In the genomic region with DNA sequence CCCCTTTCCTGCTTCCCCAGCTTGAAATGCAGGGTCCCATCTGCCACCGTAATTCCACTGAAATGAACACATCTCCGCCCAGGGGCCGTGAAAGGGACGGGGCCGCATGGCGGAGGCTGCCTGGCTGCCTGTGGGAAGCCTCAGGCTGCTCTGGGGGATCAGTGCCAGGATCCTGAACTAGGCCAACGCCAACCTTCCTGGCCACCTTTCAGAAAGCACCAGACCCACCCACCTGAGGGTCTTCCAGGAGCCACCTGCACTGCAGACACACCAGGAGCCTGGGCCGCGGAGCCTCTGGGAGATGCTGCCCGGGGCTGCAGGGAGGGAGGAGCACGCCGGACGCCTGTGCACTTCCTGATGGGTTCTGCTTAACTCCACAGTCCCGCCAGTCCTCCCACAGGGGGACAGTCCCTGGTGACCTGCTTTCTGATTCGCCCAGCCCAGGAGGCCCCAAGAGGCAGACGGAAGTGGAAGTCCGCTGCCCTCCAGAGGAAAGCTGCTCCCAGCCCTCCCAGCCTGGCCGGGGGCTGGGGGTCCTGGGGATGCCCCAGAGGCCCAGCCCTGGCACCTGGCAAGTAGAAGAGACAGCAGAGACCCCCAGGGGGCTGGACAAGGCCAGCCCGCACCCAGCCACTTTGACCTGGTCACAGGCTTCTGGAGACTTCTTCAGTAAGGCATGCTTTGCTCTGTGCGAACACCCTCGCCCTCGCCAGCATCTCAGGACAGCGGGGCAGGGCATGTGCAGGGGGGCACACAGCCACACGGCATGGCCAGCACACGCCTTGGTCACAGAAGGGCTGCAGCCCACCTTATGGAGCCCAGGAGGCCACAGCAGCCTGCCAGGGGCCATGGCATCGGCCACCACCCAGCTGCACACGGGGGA, we compare ENCODE assay signal across 1 cellular context.
TF ChIP-seq lines count a peak whose summit lies in the region.

A gene with protein sequence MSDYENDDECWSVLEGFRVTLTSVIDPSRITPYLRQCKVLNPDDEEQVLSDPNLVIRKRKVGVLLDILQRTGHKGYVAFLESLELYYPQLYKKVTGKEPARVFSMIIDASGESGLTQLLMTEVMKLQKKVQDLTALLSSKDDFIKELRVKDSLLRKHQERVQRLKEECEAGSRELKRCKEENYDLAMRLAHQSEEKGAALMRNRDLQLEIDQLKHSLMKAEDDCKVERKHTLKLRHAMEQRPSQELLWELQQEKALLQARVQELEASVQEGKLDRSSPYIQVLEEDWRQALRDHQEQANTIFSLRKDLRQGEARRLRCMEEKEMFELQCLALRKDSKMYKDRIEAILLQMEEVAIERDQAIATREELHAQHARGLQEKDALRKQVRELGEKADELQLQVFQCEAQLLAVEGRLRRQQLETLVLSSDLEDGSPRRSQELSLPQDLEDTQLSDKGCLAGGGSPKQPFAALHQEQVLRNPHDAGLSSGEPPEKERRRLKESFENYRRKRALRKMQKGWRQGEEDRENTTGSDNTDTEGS (minus strand): TSS at position 370 of the 883 bp plus-strand sequence. CDS start 1,591 bp downstream, outside the sequence.

TF ChIP-seq in HepG2, 621 proteins besides CTCF, POLR2A, EP300 and RAD21 (continued from another document):
- no peak for TF ChIP-seq HINFP (CRISPR knock-in tag; IDR thresholded peaks at IDR 0.05; ENCODE audit: low read depth)
- TF ChIP-seq ETV5 (CRISPR knock-in tag; IDR thresholded peaks at IDR 0.05; ENCODE audit: borderline replicate concordance): peak; percentile 24; the same call in 1 of the 2 replicates
- TF ChIP-seq, protein P1, sequence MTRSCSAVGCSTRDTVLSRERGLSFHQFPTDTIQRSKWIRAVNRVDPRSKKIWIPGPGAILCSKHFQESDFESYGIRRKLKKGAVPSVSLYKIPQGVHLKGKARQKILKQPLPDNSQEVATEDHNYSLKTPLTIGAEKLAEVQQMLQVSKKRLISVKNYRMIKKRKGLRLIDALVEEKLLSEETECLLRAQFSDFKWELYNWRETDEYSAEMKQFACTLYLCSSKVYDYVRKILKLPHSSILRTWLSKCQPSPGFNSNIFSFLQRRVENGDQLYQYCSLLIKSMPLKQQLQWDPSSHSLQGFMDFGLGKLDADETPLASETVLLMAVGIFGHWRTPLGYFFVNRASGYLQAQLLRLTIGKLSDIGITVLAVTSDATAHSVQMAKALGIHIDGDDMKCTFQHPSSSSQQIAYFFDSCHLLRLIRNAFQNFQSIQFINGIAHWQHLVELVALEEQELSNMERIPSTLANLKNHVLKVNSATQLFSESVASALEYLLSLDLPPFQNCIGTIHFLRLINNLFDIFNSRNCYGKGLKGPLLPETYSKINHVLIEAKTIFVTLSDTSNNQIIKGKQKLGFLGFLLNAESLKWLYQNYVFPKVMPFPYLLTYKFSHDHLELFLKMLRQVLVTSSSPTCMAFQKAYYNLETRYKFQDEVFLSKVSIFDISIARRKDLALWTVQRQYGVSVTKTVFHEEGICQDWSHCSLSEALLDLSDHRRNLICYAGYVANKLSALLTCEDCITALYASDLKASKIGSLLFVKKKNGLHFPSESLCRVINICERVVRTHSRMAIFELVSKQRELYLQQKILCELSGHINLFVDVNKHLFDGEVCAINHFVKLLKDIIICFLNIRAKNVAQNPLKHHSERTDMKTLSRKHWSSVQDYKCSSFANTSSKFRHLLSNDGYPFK (CRISPR knock-in tag; IDR thresholded peaks at IDR 0.05; ENCODE audit: borderline replicate concordance): no peak
- TF ChIP-seq POLR2AphosphoS2 (IDR thresholded peaks at IDR 0.05; ENCODE audit: low read depth, low read length): no peak
- TF ChIP-seq TCF12 (IDR thresholded peaks at IDR 0.05): no peak
- TF ChIP-seq TCF12 (CRISPR knock-in tag; IDR thresholded peaks at IDR 0.05): no peak
- TF ChIP-seq, protein P2, sequence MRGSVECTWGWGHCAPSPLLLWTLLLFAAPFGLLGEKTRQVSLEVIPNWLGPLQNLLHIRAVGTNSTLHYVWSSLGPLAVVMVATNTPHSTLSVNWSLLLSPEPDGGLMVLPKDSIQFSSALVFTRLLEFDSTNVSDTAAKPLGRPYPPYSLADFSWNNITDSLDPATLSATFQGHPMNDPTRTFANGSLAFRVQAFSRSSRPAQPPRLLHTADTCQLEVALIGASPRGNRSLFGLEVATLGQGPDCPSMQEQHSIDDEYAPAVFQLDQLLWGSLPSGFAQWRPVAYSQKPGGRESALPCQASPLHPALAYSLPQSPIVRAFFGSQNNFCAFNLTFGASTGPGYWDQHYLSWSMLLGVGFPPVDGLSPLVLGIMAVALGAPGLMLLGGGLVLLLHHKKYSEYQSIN (CRISPR knock-in tag; IDR thresholded peaks at IDR 0.05; ENCODE audit: borderline replicate concordance): no peak
- no peak for TF ChIP-seq FOSL2 (CRISPR knock-in tag; IDR thresholded peaks at IDR 0.05)
- TF ChIP-seq, protein P3, sequence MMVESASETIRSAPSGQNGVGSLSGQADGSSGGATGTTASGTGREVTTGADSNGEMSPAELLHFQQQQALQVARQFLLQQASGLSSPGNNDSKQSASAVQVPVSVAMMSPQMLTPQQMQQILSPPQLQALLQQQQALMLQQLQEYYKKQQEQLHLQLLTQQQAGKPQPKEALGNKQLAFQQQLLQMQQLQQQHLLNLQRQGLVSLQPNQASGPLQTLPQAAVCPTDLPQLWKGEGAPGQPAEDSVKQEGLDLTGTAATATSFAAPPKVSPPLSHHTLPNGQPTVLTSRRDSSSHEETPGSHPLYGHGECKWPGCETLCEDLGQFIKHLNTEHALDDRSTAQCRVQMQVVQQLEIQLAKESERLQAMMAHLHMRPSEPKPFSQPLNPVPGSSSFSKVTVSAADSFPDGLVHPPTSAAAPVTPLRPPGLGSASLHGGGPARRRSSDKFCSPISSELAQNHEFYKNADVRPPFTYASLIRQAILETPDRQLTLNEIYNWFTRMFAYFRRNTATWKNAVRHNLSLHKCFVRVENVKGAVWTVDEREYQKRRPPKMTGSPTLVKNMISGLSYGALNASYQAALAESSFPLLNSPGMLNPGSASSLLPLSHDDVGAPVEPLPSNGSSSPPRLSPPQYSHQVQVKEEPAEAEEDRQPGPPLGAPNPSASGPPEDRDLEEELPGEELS (CRISPR knock-in tag; IDR thresholded peaks at IDR 0.05): 0 out of 2 replicates have a peak, but pooled peaks have one; percentile 28
- TF ChIP-seq, protein P4, sequence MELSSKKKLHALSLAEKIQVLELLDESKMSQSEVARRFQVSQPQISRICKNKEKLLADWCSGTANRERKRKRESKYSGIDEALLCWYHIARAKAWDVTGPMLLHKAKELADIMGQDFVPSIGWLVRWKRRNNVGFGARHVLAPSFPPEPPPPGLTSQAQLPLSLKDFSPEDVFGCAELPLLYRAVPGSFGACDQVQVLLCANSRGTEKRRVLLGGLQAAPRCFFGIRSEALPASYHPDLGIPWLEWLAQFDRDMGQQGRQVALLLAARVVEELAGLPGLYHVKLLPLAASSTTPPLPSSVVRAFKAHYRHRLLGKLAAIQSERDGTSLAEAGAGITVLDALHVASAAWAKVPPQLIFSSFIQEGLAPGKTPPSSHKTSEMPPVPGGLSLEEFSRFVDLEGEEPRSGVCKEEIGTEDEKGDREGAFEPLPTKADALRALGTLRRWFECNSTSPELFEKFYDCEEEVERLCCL (CRISPR knock-in tag; IDR thresholded peaks at IDR 0.05; ENCODE audit: borderline replicate concordance): no peak
- TF ChIP-seq MXD1 (CRISPR knock-in tag; IDR thresholded peaks at IDR 0.05): peak; percentile 12; the same call in 1 of the 2 replicates
- no peak; the same call in 1 of the 2 replicates for TF ChIP-seq ZBTB7B (CRISPR knock-in tag; IDR thresholded peaks at IDR 0.05)
- TF ChIP-seq ARNT2 (CRISPR knock-in tag; IDR thresholded peaks at IDR 0.05; ENCODE audit: low read depth): 0 out of 2 replicates have a peak, but pooled peaks have one; percentile 16
- TF ChIP-seq MED1 (CRISPR knock-in tag; IDR thresholded peaks at IDR 0.05): peak; percentile 52
- TF ChIP-seq ZNF775 (CRISPR knock-in tag; IDR thresholded peaks at IDR 0.05; ENCODE audit: borderline replicate concordance): no peak
- no peak for TF ChIP-seq ZNF180 (CRISPR knock-in tag; IDR thresholded peaks at IDR 0.05; ENCODE audit: borderline replicate concordance, low read depth)
- TF ChIP-seq ZFP36L2 (CRISPR knock-in tag; IDR thresholded peaks at IDR 0.05): no peak
- TF ChIP-seq MYC (CRISPR knock-in tag; IDR thresholded peaks at IDR 0.05; ENCODE audit: borderline replicate concordance): peak; percentile 68
- TF ChIP-seq ZNF343 (CRISPR knock-in tag; IDR thresholded peaks at IDR 0.05): no peak
- TF ChIP-seq FOXO4 (CRISPR knock-in tag; conservative IDR thresholded peaks at IDR 0.05): no peak
- TF ChIP-seq ZNF619 (CRISPR knock-in tag; IDR thresholded peaks at IDR 0.05): no peak
- no peak for TF ChIP-seq ZNF256 (CRISPR knock-in tag; conservative IDR thresholded peaks at IDR 0.05)
- no peak for TF ChIP-seq LRRFIP1 (CRISPR knock-in tag; conservative IDR thresholded peaks at IDR 0.05)
- TF ChIP-seq NR0B2 (CRISPR knock-in tag; IDR thresholded peaks at IDR 0.05): peak; percentile 67; the same call in 1 of the 2 replicates
- no peak for TF ChIP-seq FOXA3 (CRISPR knock-in tag; IDR thresholded peaks at IDR 0.05)
- no peak; the same call in 1 of the 2 replicates for TF ChIP-seq SNAI1 (CRISPR knock-in tag; IDR thresholded peaks at IDR 0.05; ENCODE audit: borderline replicate concordance)
- peak; percentile 79 for TF ChIP-seq SAP130 (CRISPR knock-in tag; IDR thresholded peaks at IDR 0.05; ENCODE audit: low read depth)
- no peak for TF ChIP-seq RARA (CRISPR knock-in tag; IDR thresholded peaks at IDR 0.05)
- 0 out of 2 replicates have a peak, but pooled peaks have one; percentile 23 for TF ChIP-seq RXRA (CRISPR knock-in tag; IDR thresholded peaks at IDR 0.05)
- TF ChIP-seq KLF15 (CRISPR knock-in tag; IDR thresholded peaks at IDR 0.05; ENCODE audit: borderline replicate concordance): no peak
- peak; percentile 83 for TF ChIP-seq POLR2G (IDR thresholded peaks at IDR 0.05; ENCODE audit: low read depth, low read length)
